ENCODE assay signal across 1 cellular context in the genomic region with DNA sequence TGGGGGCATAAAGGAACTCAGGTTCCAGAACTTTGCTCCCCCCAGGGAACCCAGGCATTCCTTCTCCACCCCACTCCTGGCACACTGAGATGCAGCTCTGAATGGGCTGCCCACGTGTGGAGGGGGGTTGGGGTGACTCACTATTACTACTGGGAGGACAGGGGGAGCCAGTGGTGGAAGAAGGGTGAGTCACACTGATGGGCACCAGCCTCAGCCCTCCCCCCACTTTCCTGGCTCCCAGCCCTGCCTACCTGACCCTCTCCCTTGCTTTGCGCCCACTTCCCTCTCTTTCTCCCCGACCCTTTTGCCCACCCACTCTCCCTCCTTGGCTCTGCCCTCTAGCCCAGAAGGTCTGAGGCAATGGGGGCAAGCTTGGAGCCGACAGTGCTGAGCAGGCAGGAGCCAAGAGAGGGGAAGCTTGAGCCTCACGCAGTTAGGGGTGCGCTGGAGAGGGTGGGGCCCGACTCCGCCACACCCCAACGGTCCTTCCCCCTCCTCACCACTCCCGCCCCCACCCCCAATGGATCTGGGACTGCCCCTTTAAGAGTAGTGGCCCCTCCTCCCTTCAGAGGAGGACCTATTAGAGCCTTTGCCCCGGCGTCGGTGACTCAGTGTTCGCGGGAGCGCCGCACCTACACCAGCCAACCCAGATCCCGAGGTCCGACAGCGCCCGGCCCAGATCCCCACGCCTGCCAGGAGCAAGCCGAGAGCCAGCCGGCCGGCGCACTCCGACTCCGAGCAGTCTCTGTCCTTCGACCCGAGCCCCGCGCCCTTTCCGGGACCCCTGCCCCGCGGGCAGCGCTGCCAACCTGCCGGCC.
TF ChIP-seq lines count a peak whose summit lies in the region.

TSS of gene LMNA (plus strand) at position 611 of the 818 bp plus-strand sequence. CDS start 208 bp downstream, outside the sequence.

TF ChIP-seq in HEK293, 187 proteins besides CTCF, POLR2A, EP300 and RAD21 (continued from another document and continues in another):
- TF ChIP-seq ZNF488 (tag by site-specific recombination; IDR thresholded peaks at IDR 0.05) (no peak), ZNF596 (tag by site-specific recombination; IDR thresholded peaks at IDR 0.05) (no peak), ZSCAN30 (tag by site-specific recombination; IDR thresholded peaks at IDR 0.05) (0 out of 2 replicates have a peak, but pooled peaks have one; percentile 17), ZNF302 (tag by site-specific recombination; IDR thresholded peaks at IDR 0.05; ENCODE audit: low read depth) (no peak), ZNF513 (tag by site-specific recombination; IDR thresholded peaks at IDR 0.05) (no peak), ZNF211 (tag by site-specific recombination; IDR thresholded peaks at IDR 0.05; ENCODE audit: low read depth) (no peak), SP7 (tag by site-specific recombination; IDR thresholded peaks at IDR 0.05) (peak; percentile 94), ZNF837 (tag by site-specific recombination; IDR thresholded peaks at IDR 0.05) (no peak), PRDM1 (tag by site-specific recombination; IDR thresholded peaks at IDR 0.05) (peak; percentile 89), ZNF621 (tag by site-specific recombination; IDR thresholded peaks at IDR 0.05) (no peak), EGR2 (tag by site-specific recombination; IDR thresholded peaks at IDR 0.05; ENCODE audit: low read depth) (peak; percentile 97), ZNF292 (tag by site-specific recombination; IDR thresholded peaks at IDR 0.05; ENCODE audit: borderline replicate concordance, low read depth) (no peak), PRDM10 (tag by site-specific recombination; IDR thresholded peaks at IDR 0.05) (peak; percentile 99), SALL2 (tag by site-specific recombination; IDR thresholded peaks at IDR 0.05; ENCODE audit: borderline replicate concordance) (no peak), ZNF121 (tag by site-specific recombination; IDR thresholded peaks at IDR 0.05) (no peak), ZNF529 (tag by site-specific recombination; IDR thresholded peaks at IDR 0.05; ENCODE audit: insufficient replicate concordance) (no peak), ZNF423 (tag by site-specific recombination; IDR thresholded peaks at IDR 0.05) (no peak), ZBTB10 (tag by site-specific recombination; IDR thresholded peaks at IDR 0.05) (peak; percentile 76), ZNF521 (tag by site-specific recombination; IDR thresholded peaks at IDR 0.05) (no peak), ZNF561 (tag by site-specific recombination; IDR thresholded peaks at IDR 0.05; ENCODE audit: borderline replicate concordance) (peak; percentile 40; the same call in 1 of the 2 replicates), ZNF169 (tag by site-specific recombination; IDR thresholded peaks at IDR 0.05) (no peak), MYNN (tag by site-specific recombination; IDR thresholded peaks at IDR 0.05; ENCODE audit: borderline replicate concordance) (no peak; the same call in 1 of the 2 replicates), ZNF37A (tag by site-specific recombination; IDR thresholded peaks at IDR 0.05) (no peak), ZNF148 (tag by site-specific recombination; IDR thresholded peaks at IDR 0.05; ENCODE audit: borderline replicate concordance) (no peak), ZNF629 (tag by site-specific recombination; IDR thresholded peaks at IDR 0.05) (peak; percentile 78), ZNF433 (tag by site-specific recombination; IDR thresholded peaks at IDR 0.05; ENCODE audit: low read depth) (no peak), ZNF174 (tag by site-specific recombination; IDR thresholded peaks at IDR 0.05) (no peak), HIC1 (tag by site-specific recombination; IDR thresholded peaks at IDR 0.05) (peak; percentile 94), GLI4 (tag by site-specific recombination; IDR thresholded peaks at IDR 0.05) (no peak), RBAK (tag by site-specific recombination; IDR thresholded peaks at IDR 0.05) (no peak)
- TF ChIP-seq, protein P1, sequence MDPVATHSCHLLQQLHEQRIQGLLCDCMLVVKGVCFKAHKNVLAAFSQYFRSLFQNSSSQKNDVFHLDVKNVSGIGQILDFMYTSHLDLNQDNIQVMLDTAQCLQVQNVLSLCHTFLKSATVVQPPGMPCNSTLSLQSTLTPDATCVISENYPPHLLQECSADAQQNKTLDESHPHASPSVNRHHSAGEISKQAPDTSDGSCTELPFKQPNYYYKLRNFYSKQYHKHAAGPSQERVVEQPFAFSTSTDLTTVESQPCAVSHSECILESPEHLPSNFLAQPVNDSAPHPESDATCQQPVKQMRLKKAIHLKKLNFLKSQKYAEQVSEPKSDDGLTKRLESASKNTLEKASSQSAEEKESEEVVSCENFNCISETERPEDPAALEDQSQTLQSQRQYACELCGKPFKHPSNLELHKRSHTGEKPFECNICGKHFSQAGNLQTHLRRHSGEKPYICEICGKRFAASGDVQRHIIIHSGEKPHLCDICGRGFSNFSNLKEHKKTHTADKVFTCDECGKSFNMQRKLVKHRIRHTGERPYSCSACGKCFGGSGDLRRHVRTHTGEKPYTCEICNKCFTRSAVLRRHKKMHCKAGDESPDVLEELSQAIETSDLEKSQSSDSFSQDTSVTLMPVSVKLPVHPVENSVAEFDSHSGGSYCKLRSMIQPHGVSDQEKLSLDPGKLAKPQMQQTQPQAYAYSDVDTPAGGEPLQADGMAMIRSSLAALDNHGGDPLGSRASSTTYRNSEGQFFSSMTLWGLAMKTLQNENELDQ (tag by site-specific recombination; IDR thresholded peaks at IDR 0.05; ENCODE audit: low read depth), result no peak
- TF ChIP-seq, protein P2, sequence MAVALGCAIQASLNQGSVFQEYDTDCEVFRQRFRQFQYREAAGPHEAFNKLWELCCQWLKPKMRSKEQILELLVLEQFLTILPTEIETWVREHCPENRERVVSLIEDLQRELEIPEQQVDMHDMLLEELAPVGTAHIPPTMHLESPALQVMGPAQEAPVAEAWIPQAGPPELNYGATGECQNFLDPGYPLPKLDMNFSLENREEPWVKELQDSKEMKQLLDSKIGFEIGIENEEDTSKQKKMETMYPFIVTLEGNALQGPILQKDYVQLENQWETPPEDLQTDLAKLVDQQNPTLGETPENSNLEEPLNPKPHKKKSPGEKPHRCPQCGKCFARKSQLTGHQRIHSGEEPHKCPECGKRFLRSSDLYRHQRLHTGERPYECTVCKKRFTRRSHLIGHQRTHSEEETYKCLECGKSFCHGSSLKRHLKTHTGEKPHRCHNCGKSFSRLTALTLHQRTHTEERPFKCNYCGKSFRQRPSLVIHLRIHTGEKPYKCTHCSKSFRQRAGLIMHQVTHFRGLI (tag by site-specific recombination; IDR thresholded peaks at IDR 0.05), result no peak
- TF ChIP-seq, protein P3, sequence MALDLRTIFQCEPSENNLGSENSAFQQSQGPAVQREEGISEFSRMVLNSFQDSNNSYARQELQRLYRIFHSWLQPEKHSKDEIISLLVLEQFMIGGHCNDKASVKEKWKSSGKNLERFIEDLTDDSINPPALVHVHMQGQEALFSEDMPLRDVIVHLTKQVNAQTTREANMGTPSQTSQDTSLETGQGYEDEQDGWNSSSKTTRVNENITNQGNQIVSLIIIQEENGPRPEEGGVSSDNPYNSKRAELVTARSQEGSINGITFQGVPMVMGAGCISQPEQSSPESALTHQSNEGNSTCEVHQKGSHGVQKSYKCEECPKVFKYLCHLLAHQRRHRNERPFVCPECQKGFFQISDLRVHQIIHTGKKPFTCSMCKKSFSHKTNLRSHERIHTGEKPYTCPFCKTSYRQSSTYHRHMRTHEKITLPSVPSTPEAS (tag by site-specific recombination; IDR thresholded peaks at IDR 0.05), result no peak
